Comparison of ENCODE assay signal across 1 cellular context in the genomic region with DNA sequence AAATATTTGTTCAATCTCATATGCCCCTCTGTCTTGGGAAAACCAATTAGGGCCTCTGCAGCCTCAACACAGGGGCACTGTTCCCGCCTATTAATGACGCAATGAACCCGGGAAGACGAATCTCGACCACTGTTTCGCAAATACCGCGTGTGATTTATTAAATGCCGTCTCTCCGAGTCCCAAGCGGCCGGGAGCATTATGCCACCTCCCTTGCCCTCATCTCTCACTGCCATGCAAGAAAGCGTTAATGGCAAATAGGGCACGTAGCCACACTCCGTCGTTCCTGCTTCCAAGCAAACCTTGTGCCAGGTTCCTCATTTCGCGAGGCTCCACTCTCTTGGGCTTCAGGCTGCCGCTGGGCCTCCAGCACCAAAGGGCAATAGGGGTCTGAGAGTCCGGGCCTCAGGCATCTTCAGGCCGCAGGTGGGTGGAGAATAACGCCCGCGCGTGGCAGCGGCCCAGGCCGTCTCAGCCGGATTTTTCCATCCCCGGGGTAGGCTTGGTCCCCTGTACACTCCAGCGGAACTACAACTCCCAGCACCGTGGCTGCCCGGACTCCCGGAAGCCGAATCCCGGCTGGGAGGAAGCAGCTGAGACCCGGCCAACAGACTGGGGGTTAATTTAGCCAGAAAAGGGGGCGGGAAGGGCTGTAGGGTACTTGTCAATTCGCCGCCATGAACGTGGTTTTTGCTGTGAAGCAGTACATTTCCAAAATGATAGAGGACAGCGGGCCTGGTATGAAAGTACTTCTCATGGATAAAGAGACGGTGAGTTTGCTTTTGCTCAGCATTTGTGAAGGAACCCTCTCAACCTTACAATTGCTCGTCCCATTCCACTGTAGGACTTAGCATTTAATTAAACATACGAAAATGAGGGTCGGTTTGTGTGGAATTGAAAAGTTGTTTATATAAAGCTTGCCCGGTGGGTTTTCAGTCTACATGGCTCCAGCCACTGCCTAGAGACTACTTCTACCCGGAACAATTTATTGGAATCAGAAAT.
TF ChIP-seq lines count a peak whose summit lies in the region.

A gene with protein sequence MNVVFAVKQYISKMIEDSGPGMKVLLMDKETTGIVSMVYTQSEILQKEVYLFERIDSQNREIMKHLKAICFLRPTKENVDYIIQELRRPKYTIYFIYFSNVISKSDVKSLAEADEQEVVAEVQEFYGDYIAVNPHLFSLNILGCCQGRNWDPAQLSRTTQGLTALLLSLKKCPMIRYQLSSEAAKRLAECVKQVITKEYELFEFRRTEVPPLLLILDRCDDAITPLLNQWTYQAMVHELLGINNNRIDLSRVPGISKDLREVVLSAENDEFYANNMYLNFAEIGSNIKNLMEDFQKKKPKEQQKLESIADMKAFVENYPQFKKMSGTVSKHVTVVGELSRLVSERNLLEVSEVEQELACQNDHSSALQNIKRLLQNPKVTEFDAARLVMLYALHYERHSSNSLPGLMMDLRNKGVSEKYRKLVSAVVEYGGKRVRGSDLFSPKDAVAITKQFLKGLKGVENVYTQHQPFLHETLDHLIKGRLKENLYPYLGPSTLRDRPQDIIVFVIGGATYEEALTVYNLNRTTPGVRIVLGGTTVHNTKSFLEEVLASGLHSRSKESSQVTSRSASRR (plus strand): TSS at position 593 of the 999 bp plus-strand sequence. CDS start 82 bp downstream, at position 675.

TF ChIP-seq in IMR-90, 13 proteins besides CTCF, POLR2A, EP300 and RAD21 (continued from another document):
- TF ChIP-seq, protein P1, sequence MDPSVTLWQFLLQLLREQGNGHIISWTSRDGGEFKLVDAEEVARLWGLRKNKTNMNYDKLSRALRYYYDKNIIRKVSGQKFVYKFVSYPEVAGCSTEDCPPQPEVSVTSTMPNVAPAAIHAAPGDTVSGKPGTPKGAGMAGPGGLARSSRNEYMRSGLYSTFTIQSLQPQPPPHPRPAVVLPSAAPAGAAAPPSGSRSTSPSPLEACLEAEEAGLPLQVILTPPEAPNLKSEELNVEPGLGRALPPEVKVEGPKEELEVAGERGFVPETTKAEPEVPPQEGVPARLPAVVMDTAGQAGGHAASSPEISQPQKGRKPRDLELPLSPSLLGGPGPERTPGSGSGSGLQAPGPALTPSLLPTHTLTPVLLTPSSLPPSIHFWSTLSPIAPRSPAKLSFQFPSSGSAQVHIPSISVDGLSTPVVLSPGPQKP (IDR thresholded peaks at IDR 0.05; ENCODE audit: borderline replicate concordance, low read depth, low read length) = no peak
- TF ChIP-seq NFE2L2 (IDR thresholded peaks at IDR 0.05; ENCODE audit: low read depth, low read length) = no peak
- no peak for TF ChIP-seq MAFK (IDR thresholded peaks at IDR 0.05; ENCODE audit: low read depth, low read length)
- TF ChIP-seq FOS (IDR thresholded peaks at IDR 0.05; ENCODE audit: low read depth, low read length) = no peak
- peak; percentile 97 for TF ChIP-seq CEBPB (IDR thresholded peaks at IDR 0.05; ENCODE audit: low read depth, low read length)
- peak; percentile 12; the same call in 1 of the 2 replicates for TF ChIP-seq SMC3 (IDR thresholded peaks at IDR 0.05; ENCODE audit: low read depth, low read length)
- TF ChIP-seq BHLHE40 (IDR thresholded peaks at IDR 0.05; ENCODE audit: low read depth, low read length) = peak; percentile 45; the same call in 1 of the 2 replicates
- TF ChIP-seq RCOR1 (IDR thresholded peaks at IDR 0.05; ENCODE audit: insufficient replicate concordance, low read length) = no peak
TF ChIP-seq in IMR-90: peak in this region for 5.
